32 cellular contexts compared by ENCODE assay signal in genomic region chr7:39321909-39322498, GRCh38.
DNase-seq lines count a peak whose midpoint lies in the region; ATAC-seq and TF ChIP-seq lines count a peak whose summit lies in the region.
"Had no signal": no experiment of that assay in that cellular context is flagged by ENCODE, and none has a peak within 500 bp of the region (broad histone marks: within the 10 kb centered on the region; RNA-seq: fewer than 3 reads in every experiment).

No MANE protein-coding gene starts in this region.

- no peak for TF ChIP-seq POLR2A in thyroid gland (IDR thresholded peaks at IDR 0.05)

- no peak overlapping the region for H3K27ac Mint-ChIP-seq in CD4-positive, alpha-beta T cell
- no peak overlapping the region for H3K27ac Mint-ChIP-seq in activated CD4-positive, alpha-beta T cell treated with anti-CD3 and anti-CD28 coated beads for 36 hours
- H3K27ac Mint-ChIP-seq: activated CD4-positive, alpha-beta memory T cell treated with anti-CD3 and anti-CD28 coated beads, Interleukin-2, amount 10 ng/mL, durations not matched to agents 7 days and 5 days; activated naive CD8-positive, alpha-beta T cell; activated T-helper 17 cell treated with anti-CD3 and anti-CD28 coated beads, Interleukin-2, amount 50 U/mL, for 72 hours; CD4-positive, alpha-beta memory T cell had no signal

- H3K36me3 Mint-ChIP-seq in CD4-positive, alpha-beta T cell (ENCODE audit: low read depth): no peaks in the 10 kb centered on the region
- H3K36me3 Mint-ChIP-seq in activated CD4-positive, alpha-beta T cell treated with anti-CD3 and anti-CD28 coated beads for 36 hours (ENCODE audit: low read depth): no peaks in the 10 kb centered on the region
- H3K36me3 Mint-ChIP-seq: activated naive CD8-positive, alpha-beta T cell; CD4-positive, alpha-beta memory T cell had no signal

- H3K4me3 Mint-ChIP-seq in CD4-positive, alpha-beta T cell: no peak overlapping the region
- no peak overlapping the region for H3K4me3 Mint-ChIP-seq in activated CD4-positive, alpha-beta T cell treated with anti-CD3 and anti-CD28 coated beads for 36 hours
- H3K4me3 Mint-ChIP-seq: activated CD4-positive, alpha-beta memory T cell treated with anti-CD3 and anti-CD28 coated beads, Interleukin-2, amount 10 ng/mL, durations not matched to agents 7 days and 5 days; activated naive CD8-positive, alpha-beta T cell; activated T-helper 17 cell treated with anti-CD3 and anti-CD28 coated beads, Interleukin-2, amount 50 U/mL, for 72 hours; CD4-positive, alpha-beta memory T cell; neural crest cell had no signal

- ATAC-seq in GM21447 (IDR thresholded peaks at IDR 0.05; ENCODE audit: unreplicated experiment) (peak; percentile 66), HG03342 (IDR thresholded peaks at IDR 0.05; ENCODE audit: unreplicated experiment) (peak; percentile 56)
- ATAC-seq in CD4-positive, alpha-beta T cell (ENCODE audit: poor library complexity): no peak
- ATAC-seq in activated CD4-positive, alpha-beta T cell treated with anti-CD3 and anti-CD28 coated beads for 36 hours: no peak
- ATAC-seq: A549; activated CD4-positive, CD25-positive, alpha-beta regulatory T cell treated with anti-CD3 and anti-CD28 coated beads, Interleukin-2, amount 50 U/mL, for 24 hours; activated T-helper 17 cell treated with anti-CD3 and anti-CD28 coated beads, Interleukin-2, amount 50 U/mL, for 72 hours; pancreas; right cardiac atrium had no signal

- intact Hi-C loops in CD4-positive, alpha-beta T cell (cut with DNase I, micrococcal nuclease): no loop called here
- intact Hi-C loops in activated CD4-positive, alpha-beta T cell treated with anti-CD3 and anti-CD28 coated beads for 36 hours (cut with DNase I, micrococcal nuclease): no loop called here
- intact Hi-C loops in thyroid gland (cut with DNase I): no loop called here

- peak; percentile 30 for DNase-seq in GM12865 (ENCODE audit: low read depth)
- peak; percentile 31 for DNase-seq in kidney glomerular epithelial cell (lab: John Stamatoyannopoulos, UW)
- DNase-seq in CD4-positive, alpha-beta T cell: no peak
- no peak for DNase-seq in activated CD4-positive, alpha-beta T cell treated with anti-CD3 and anti-CD28 coated beads for 36 hours
- no peak for DNase-seq in NOMO-1 treated with dmso at 0.1 percent for 144 hours (lab: John Stamatoyannopoulos, UW; ENCODE audit: unreplicated experiment)
- DNase-seq in thyroid gland: no peak
- DNase-seq: activated CD4-positive, alpha-beta memory T cell treated with anti-CD3 and anti-CD28 coated beads, Interleukin-2, amount 10 ng/mL, durations not matched to agents 7 days and 5 days; activated CD8-positive, alpha-beta memory T cell treated with anti-CD3 and anti-CD28 coated beads, Interleukin-2, amount 50 U/mL, for 48 hours; AML-193; anterior cingulate cortex; CD4-positive, alpha-beta memory T cell; head of caudate nucleus; Karpas-422; MV-4-11; NCI-H146; NCI-H446 treated with DMSO at 0.1 percent for 48 hours; NCI-H82; pancreas; right cardiac atrium; stimulated activated CD4-positive, alpha-beta T cell treated with anti-CD3 and anti-CD28 coated beads, Interleukin-2, amount 100 ng/mL, for 24 hours; trophoblast cell had no signal

- no peaks in the 10 kb centered on the region for H3K9me3 Mint-ChIP-seq in CD4-positive, alpha-beta T cell
- H3K9me3 Mint-ChIP-seq in activated CD4-positive, alpha-beta T cell treated with anti-CD3 and anti-CD28 coated beads for 36 hours (ENCODE audit: low read depth): no peaks in the 10 kb centered on the region
- H3K9me3 Mint-ChIP-seq: activated T-helper 17 cell treated with anti-CD3 and anti-CD28 coated beads, Interleukin-2, amount 50 U/mL, for 72 hours had no signal

- no peaks in the 10 kb centered on the region for H3K36me3 ChIP-seq in thyroid gland
- H3K36me3 ChIP-seq: pancreas had no signal

- CTCF ChIA-PET in CD4-positive, alpha-beta T cell (lab: Charles Lee): no interaction called here
- CTCF ChIA-PET in activated CD4-positive, alpha-beta T cell treated with anti-CD3 and anti-CD28 coated beads for 36 hours (lab: Charles Lee): interaction anchor here (0.6 kb wide), 1 partner anchor 30 kb away, joined by 3 read pairs; no protein-coding TSS in a partner anchor

- H3K4me1 Mint-ChIP-seq in CD4-positive, alpha-beta T cell (ENCODE audit: low read depth): no peaks in the 10 kb centered on the region
- H3K4me1 Mint-ChIP-seq in activated CD4-positive, alpha-beta T cell treated with anti-CD3 and anti-CD28 coated beads for 36 hours: no peaks in the 10 kb centered on the region
- H3K4me1 Mint-ChIP-seq: activated CD4-positive, alpha-beta memory T cell treated with anti-CD3 and anti-CD28 coated beads, Interleukin-2, amount 10 ng/mL, durations not matched to agents 7 days and 5 days; activated T-helper 17 cell treated with anti-CD3 and anti-CD28 coated beads, Interleukin-2, amount 50 U/mL, for 72 hours; CD4-positive, alpha-beta memory T cell; neural crest cell had no signal

- no peak overlapping the region for H3K4me3 ChIP-seq in GM12865 (ENCODE audit: low read depth, low read length)
- no peak overlapping the region for H3K4me3 ChIP-seq in thyroid gland (replicated peaks in 1 of 3)
- H3K4me3 ChIP-seq: A549, lung, pancreas, SK-N-MC had no signal

- TF ChIP-seq CTCF in GM12865 (IDR thresholded peaks at IDR 0.05; ENCODE audit: insufficient read depth, low read depth, low read length, missing control alignments): no peak
- TF ChIP-seq CTCF in CD4-positive, alpha-beta T cell (IDR thresholded peaks at IDR 0.05): no peak
- TF ChIP-seq CTCF in thyroid gland (IDR thresholded peaks at IDR 0.05): no peak

- POLR2A ChIA-PET in CD4-positive, alpha-beta T cell (lab: Charles Lee): no interaction called here
- POLR2A ChIA-PET in activated CD4-positive, alpha-beta T cell treated with anti-CD3 and anti-CD28 coated beads for 36 hours (lab: Charles Lee): no interaction called here

- no peaks in the 10 kb centered on the region for H3K27me3 ChIP-seq in CD4-positive, alpha-beta T cell (ENCODE audit: control insufficient read depth, insufficient read depth, low read length)
- H3K27me3 ChIP-seq in thyroid gland: no peaks in the 10 kb centered on the region
- H3K27me3 ChIP-seq: pancreas had no signal

- no peak overlapping the region for H3K27ac ChIP-seq in CD4-positive, alpha-beta T cell (ENCODE audit: low read depth, low read length)
- H3K27ac ChIP-seq in thyroid gland: no peak overlapping the region
- H3K27ac ChIP-seq: A549, HL-60, pancreas, RWPE1, SK-N-MC had no signal

- H3K27me3 Mint-ChIP-seq in CD4-positive, alpha-beta T cell: no peaks in the 10 kb centered on the region
- H3K27me3 Mint-ChIP-seq in activated CD4-positive, alpha-beta T cell treated with anti-CD3 and anti-CD28 coated beads for 36 hours: peaks cover 4% of the 10 kb centered on the region
- H3K27me3 Mint-ChIP-seq: activated CD4-positive, alpha-beta memory T cell treated with anti-CD3 and anti-CD28 coated beads, Interleukin-2, amount 10 ng/mL, durations not matched to agents 7 days and 5 days had no signal

- H3K9me3 ChIP-seq in CD4-positive, alpha-beta T cell (ENCODE audit: control insufficient read depth, low read length): no peaks in the 10 kb centered on the region
- no peaks in the 10 kb centered on the region for H3K9me3 ChIP-seq in thyroid gland
- H3K9me3 ChIP-seq: A549, pancreas had no signal

- H3K4me1 ChIP-seq in thyroid gland: no peaks in the 10 kb centered on the region
- H3K4me1 ChIP-seq: A549, pancreas had no signal

- 52 to 59% methylated on average over 8 of the region's 8 CpGs for WGBS in thyroid gland, 2 donors

Comparison
In these comparisons a context has a peak if more than half of its experiments do, and no peak if none do; other contexts are left out.
1. DNase-seq: peak in GM12865 (single experiment) and kidney glomerular epithelial cell (single experiment); none in CD4-positive, alpha-beta T cell (0 of 10), activated CD4-positive, alpha-beta T cell treated with anti-CD3 and anti-CD28 coated beads for 36 hours (single experiment), NOMO-1 treated with dmso at 0.1 percent for 144 hours (single experiment) and thyroid gland (0 of 2).
2. ATAC-seq: peak in GM21447 (single experiment) and HG03342 (single experiment); none in CD4-positive, alpha-beta T cell (single experiment) and activated CD4-positive, alpha-beta T cell treated with anti-CD3 and anti-CD28 coated beads for 36 hours (single experiment).